In the genomic region with DNA sequence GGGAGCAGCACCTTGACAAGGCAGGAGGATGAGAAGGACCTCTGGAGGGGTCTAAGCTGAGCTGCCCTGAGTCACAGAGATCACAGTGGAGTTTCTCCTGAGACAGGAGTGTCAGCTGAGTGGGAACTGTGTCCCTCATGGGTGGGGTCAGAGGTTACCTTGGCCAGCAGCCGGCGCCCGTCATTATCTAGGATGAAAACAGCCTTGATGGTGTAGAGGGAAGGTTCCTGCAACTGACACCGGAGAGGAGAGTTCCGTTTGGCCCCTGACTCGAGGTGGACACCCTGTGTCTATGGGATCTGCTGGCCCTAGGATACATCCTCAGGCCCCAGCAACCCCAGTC, we compare ENCODE assay signal across 1 cellular context.
TF ChIP-seq lines count a peak whose summit lies in the region.

No MANE protein-coding gene starts in this region.

TF ChIP-seq in HepG2, 621 proteins besides CTCF, POLR2A, EP300 and RAD21 (continues in another document):
- TF ChIP-seq LRRFIP1 (CRISPR knock-in tag; conservative IDR thresholded peaks at IDR 0.05) (no peak), NRL (CRISPR knock-in tag; IDR thresholded peaks at IDR 0.05; ENCODE audit: borderline replicate concordance) (0 out of 2 replicates have a peak, but pooled peaks have one; percentile 53), ZNF616 (CRISPR knock-in tag; IDR thresholded peaks at IDR 0.05; ENCODE audit: low read depth) (0 out of 2 replicates have a peak, but pooled peaks have one; percentile 45), NR2F6 (IDR thresholded peaks at IDR 0.05) (peak; percentile 23; the same call in 1 of the 2 replicates), NR2F6 (CRISPR knock-in tag; IDR thresholded peaks at IDR 0.05) (no peak), TCF12 (IDR thresholded peaks at IDR 0.05) (no peak), TCF12 (CRISPR knock-in tag; IDR thresholded peaks at IDR 0.05) (peak; percentile 16; the same call in 1 of the 2 replicates), ZNF431 (CRISPR knock-in tag; IDR thresholded peaks at IDR 0.05; ENCODE audit: borderline replicate concordance, low read depth) (peak; percentile 62; the same call in 1 of the 2 replicates), ZNF710 (CRISPR knock-in tag; IDR thresholded peaks at IDR 0.05; ENCODE audit: borderline replicate concordance) (peak; percentile 50; the same call in 1 of the 2 replicates), NCOA1 (CRISPR knock-in tag; IDR thresholded peaks at IDR 0.05) (0 out of 2 replicates have a peak, but pooled peaks have one; percentile 27), SALL2 (CRISPR knock-in tag; IDR thresholded peaks at IDR 0.05) (0 out of 2 replicates have a peak, but pooled peaks have one; percentile 28), ZNF12 (CRISPR knock-in tag; IDR thresholded peaks at IDR 0.05) (no peak), NR2F1 (CRISPR knock-in tag; IDR thresholded peaks at IDR 0.05) (0 out of 4 replicates have a peak, but pooled peaks of 1 of the 2 experiments have one; percentile 5), ZFP82 (CRISPR knock-in tag; IDR thresholded peaks at IDR 0.05; ENCODE audit: borderline replicate concordance) (0 out of 2 replicates have a peak, but pooled peaks have one; percentile 28), RNF2 (conservative IDR thresholded peaks at IDR 0.05; ENCODE audit: low read depth) (no peak), SMC3 (IDR thresholded peaks at IDR 0.05; ENCODE audit: low read length) (no peak), ZNF142 (CRISPR knock-in tag; IDR thresholded peaks at IDR 0.05) (peak; percentile 28; the same call in 1 of the 2 replicates), ZNF776 (CRISPR knock-in tag; IDR thresholded peaks at IDR 0.05) (0 out of 2 replicates have a peak, but pooled peaks have one; percentile 41), CBFB (CRISPR knock-in tag; IDR thresholded peaks at IDR 0.05) (0 out of 2 replicates have a peak, but pooled peaks have one; percentile 40), ZNF572 (CRISPR knock-in tag; IDR thresholded peaks at IDR 0.05) (peak; percentile 10; the same call in 1 of the 2 replicates), ZNF235 (CRISPR knock-in tag; IDR thresholded peaks at IDR 0.05; ENCODE audit: borderline replicate concordance) (0 out of 2 replicates have a peak, but pooled peaks have one; percentile 59), ZBTB20 (CRISPR knock-in tag; IDR thresholded peaks at IDR 0.05; ENCODE audit: borderline replicate concordance, low read depth) (no peak), RORA (CRISPR knock-in tag; IDR thresholded peaks at IDR 0.05) (no peak), ATF4 (CRISPR knock-in tag; IDR thresholded peaks at IDR 0.05) (no peak), ZNF563 (CRISPR knock-in tag; IDR thresholded peaks at IDR 0.05) (no peak), POGZ (CRISPR knock-in tag; IDR thresholded peaks at IDR 0.05) (0 out of 2 replicates have a peak, but pooled peaks have one; percentile 38)
- TF ChIP-seq, protein P1, sequence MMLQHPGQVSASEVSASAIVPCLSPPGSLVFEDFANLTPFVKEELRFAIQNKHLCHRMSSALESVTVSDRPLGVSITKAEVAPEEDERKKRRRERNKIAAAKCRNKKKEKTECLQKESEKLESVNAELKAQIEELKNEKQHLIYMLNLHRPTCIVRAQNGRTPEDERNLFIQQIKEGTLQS (CRISPR knock-in tag; IDR thresholded peaks at IDR 0.05): 0 out of 2 replicates have a peak, but pooled peaks have one; percentile 2
- TF ChIP-seq, protein P2, sequence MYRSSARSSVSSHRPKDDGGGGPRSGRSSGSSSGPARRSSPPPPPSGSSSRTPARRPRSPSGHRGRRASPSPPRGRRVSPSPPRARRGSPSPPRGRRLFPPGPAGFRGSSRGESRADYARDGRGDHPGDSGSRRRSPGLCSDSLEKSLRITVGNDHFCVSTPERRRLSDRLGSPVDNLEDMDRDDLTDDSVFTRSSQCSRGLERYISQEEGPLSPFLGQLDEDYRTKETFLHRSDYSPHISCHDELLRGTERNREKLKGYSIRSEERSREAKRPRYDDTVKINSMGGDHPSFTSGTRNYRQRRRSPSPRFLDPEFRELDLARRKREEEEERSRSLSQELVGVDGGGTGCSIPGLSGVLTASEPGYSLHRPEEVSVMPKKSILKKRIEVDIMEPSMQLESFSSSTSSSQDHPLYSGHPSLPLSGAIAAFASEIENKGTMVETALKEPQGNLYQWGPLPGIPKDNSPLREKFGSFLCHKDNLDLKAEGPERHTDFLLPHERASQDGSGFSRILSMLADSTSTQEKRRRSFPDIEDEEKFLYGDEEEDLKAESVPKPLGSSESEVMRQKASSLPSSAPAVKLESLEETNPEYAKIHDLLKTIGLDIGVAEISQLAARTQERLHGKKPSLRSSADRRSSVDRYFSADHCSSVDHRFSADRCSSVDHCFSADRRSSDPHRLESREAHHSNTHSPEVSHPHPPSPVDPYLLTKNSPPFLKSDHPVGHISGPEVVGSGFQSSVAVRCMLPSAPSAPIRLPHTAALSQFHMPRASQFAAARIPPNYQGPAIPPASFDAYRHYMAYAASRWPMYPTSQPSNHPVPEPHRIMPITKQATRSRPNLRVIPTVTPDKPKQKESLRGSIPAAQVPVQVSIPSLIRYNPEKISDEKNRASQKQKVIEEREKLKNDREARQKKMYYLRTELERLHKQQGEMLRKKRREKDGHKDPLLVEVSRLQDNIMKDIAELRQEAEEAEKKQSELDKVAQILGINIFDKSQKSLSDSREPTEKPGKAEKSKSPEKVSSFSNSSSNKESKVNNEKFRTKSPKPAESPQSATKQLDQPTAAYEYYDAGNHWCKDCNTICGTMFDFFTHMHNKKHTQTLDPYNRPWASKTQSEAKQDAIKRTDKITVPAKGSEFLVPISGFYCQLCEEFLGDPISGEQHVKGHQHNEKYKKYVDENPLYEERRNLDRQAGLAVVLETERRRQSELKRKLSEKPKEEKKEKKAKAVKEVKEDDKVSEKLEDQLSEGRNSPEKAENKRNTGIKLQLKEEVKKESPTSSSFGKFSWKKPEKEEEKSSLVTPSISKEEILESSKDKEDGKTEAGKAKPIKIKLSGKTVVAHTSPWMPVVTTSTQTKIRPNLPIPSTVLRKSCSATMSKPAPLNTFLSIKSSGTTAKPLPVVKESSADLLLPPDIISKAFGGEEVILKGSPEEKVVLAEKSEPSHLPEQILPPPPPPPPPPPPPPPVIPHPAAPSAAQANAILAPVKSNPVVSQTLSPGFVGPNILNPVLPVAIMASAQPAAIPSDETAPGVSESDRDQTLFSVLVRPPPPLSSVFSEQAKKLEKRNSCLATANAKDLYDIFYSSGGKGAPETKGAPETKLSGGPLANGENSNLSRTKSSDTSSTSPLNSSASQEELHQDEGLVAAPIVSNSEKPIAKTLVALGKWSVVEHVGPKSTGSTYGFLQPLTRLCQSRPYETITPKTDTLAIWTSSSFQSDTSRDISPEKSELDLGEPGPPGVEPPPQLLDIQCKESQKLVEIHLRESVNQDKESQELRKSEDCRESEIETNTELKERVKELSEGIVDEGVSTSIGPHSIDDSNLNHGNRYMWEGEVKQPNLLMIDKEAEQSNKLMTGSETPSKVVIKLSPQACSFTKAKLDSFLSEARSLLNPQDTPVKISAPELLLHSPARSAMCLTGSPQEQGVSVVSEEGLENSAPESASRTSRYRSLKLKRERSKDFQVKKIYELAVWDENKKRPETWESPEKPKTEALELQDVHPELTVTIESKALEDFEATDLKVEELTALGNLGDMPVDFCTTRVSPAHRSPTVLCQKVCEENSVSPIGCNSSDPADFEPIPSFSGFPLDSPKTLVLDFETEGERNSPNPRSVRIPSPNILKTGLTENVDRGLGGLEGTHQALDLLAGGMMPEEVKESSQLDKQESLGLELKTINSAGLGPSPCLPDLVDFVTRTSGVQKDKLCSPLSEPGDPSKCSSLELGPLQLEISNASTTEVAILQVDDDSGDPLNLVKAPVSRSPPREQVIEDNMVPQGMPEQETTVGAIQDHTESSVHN (CRISPR knock-in tag; IDR thresholded peaks at IDR 0.05): no peak
- TF ChIP-seq, protein P3, sequence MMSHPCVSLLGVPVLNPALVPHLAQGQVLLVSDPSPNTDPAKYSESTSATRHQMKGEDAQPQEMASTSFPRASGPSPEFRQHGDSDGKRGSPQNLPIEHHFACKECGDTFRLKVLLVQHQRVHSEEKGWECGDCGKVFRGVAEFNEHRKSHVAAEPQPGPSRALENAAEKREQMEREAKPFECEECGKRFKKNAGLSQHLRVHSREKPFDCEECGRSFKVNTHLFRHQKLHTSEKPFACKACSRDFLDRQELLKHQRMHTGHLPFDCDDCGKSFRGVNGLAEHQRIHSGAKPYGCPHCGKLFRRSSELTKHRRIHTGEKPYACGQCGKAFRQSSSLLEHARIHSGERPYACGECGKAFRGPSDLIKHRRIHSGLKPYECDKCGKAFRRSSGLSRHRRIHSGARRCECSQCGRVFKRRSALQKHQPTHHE (CRISPR knock-in tag; IDR thresholded peaks at IDR 0.05; ENCODE audit: borderline replicate concordance): 0 out of 2 replicates have a peak, but pooled peaks have one; percentile 69
- TF ChIP-seq, protein P4, sequence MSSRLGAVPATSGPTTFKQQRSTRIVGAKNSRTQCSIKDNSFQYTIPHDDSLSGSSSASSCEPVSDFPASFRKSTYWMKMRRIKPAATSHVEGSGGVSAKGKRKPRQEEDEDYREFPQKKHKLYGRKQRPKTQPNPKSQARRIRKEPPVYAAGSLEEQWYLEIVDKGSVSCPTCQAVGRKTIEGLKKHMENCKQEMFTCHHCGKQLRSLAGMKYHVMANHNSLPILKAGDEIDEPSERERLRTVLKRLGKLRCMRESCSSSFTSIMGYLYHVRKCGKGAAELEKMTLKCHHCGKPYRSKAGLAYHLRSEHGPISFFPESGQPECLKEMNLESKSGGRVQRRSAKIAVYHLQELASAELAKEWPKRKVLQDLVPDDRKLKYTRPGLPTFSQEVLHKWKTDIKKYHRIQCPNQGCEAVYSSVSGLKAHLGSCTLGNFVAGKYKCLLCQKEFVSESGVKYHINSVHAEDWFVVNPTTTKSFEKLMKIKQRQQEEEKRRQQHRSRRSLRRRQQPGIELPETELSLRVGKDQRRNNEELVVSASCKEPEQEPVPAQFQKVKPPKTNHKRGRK (CRISPR knock-in tag; IDR thresholded peaks at IDR 0.05): no peak
